Comparison of ENCODE assay signal across 9 cellular contexts in the genomic region with DNA sequence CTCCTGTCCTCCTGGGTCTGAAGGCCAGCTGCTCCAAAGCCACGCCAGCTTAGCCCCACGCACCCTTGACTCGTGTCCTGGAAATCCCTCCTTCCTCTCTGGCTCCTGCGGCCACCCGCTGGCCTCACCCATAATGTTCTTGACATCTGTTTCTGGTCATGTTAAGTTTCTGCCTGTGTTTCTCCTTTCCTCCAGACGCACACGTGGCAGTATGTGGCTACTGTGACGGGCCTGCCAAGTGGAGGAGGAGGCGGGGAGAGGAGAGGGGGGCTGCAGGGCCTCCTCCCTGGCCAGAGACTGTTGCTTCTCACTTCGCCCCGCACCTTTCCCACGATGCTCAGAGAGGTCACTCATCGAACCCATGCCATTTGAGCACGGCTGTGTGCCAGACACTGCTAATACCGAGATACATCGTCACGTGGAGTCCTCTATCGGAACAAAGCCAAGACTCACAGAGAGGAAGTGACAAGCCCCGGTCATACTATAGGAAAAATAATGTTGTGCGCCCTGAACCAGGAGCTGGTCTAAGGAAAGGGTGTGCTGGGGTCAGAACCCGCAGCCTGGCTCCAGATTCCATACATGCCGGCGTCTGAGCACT. TPM values are rescaled to one million over a fixed set of nuclear protein-coding genes. Genes with fewer than 3 reads are reported as not detected.
DNase-seq lines count a peak whose midpoint lies in the region; ATAC-seq and FAIRE-seq lines count a peak whose summit lies in the region.
"Had no signal": no experiment of that assay in that cellular context is flagged by ENCODE, and none has a peak within 500 bp of the region (broad histone marks: within the 10 kb centered on the region; RNA-seq: fewer than 3 reads in every experiment).

No MANE protein-coding gene starts in this region.

- H3K9me3 Mint-ChIP-seq in central memory CD8-positive, alpha-beta T cell: no peaks in the 10 kb centered on the region

- no peak overlapping the region for H3K4me3 Mint-ChIP-seq in central memory CD8-positive, alpha-beta T cell

- H2BK5ac ChIP-seq in mesenchymal stem cell (ENCODE audit: low read depth, low read length, poor library complexity, severe bottlenecking): no peak overlapping the region

- peak; percentile 20 for DNase-seq in activated T-cell treated with anti-CD3 and anti-CD28 coated beads, Interleukin-2, amount 50 U/mL, for 1 hour
- DNase-seq in activated T-cell treated with anti-CD3 and anti-CD28 coated beads for 4 hours: no peak
- DNase-seq in central memory CD8-positive, alpha-beta T cell (ENCODE audit: low spot score in 2 of 2): no peak
- peak; percentile 48 for DNase-seq in mesenchymal stem cell
- no peak for DNase-seq in urothelium cell line (ENCODE audit: low spot score)
- DNase-seq in LoVo (ENCODE audit: low spot score): no peak
- DNase-seq in NK-92 (lab: John Stamatoyannopoulos, UW; ENCODE audit: unreplicated experiment): no peak
- DNase-seq in G401 (ENCODE audit: low spot score): no peak

- H2AFZ ChIP-seq in mesenchymal stem cell (ENCODE audit: low read depth, low read length): no peak overlapping the region

- peaks cover under 1 to 16% of the 10 kb centered on the region in 2 experiments for H3K36me3 ChIP-seq in mesenchymal stem cell (ENCODE audit: control insufficient read depth in 1 of 2, insufficient read depth in 2 of 2, low read depth in 1 of 2, low read length in 2 of 2)

- no peak for ATAC-seq in central memory CD8-positive, alpha-beta T cell (replicated peaks; ENCODE audit: extremely low read depth, poor library complexity, severe bottlenecking)

- H3K79me1 ChIP-seq in mesenchymal stem cell (replicated peaks; ENCODE audit: low read length, poor library complexity, severe bottlenecking): no peaks in the 10 kb centered on the region

- no peaks in the 10 kb centered on the region for H3K9me3 ChIP-seq in mesenchymal stem cell (ENCODE audit: control insufficient read depth, low read length)

- peak; percentile 44 for FAIRE-seq in urothelium cell line (lab: Jason Lieb, UNC)

- H3K27me3 Mint-ChIP-seq in central memory CD8-positive, alpha-beta T cell: no peaks in the 10 kb centered on the region

- peak overlapping the region; percentile 41 for H3K27ac Mint-ChIP-seq in central memory CD8-positive, alpha-beta T cell (ENCODE audit: low read depth)

- H2BK15ac ChIP-seq in mesenchymal stem cell (ENCODE audit: low read depth, poor library complexity, severe bottlenecking): no peak overlapping the region

- 77% methylated on average over 22 of the region's 23 CpGs for WGBS in mesenchymal stem cell

- H3K36me3 Mint-ChIP-seq in central memory CD8-positive, alpha-beta T cell (ENCODE audit: insufficient read depth): peaks cover 17% of the 10 kb centered on the region

- H3K4me1 Mint-ChIP-seq in central memory CD8-positive, alpha-beta T cell: peaks cover 56% of the 10 kb centered on the region

- in situ Hi-C loops in G401 (cut with HindIII; ENCODE audit: low sequenced_read_pairs): no loop called here

- H3K4ac ChIP-seq in mesenchymal stem cell (ENCODE audit: low read depth in 1 of 2, low read length in 2 of 2): peak overlapping the region in 1 of 2 experiments; percentile 32

- no peak overlapping the region for H3K27ac ChIP-seq in mesenchymal stem cell (ENCODE audit: low read length, poor library complexity, severe bottlenecking)

- H4K8ac ChIP-seq in mesenchymal stem cell (ENCODE audit: low read length): no peak overlapping the region

- peak overlapping the region; percentile 58 for H3K9ac ChIP-seq in mesenchymal stem cell (ENCODE audit: low read length)

- peaks cover 0 to 45% of the 10 kb centered on the region in 2 experiments for H3K27me3 ChIP-seq in mesenchymal stem cell (ENCODE audit: control insufficient read depth in 1 of 2, insufficient read depth in 1 of 2, low read length in 2 of 2)

- peak overlapping the region in 1 of 2 experiments; percentile 41 for H3K14ac ChIP-seq in mesenchymal stem cell (ENCODE audit: low read length in 2 of 2)

- H2BK12ac ChIP-seq in mesenchymal stem cell (ENCODE audit: low read length in 2 of 2): peak overlapping the region in 1 of 2 experiments; percentile 39

- H4K91ac ChIP-seq in mesenchymal stem cell (ENCODE audit: low read length): peak overlapping the region; percentile 34

- H3K18ac ChIP-seq in mesenchymal stem cell (ENCODE audit: low read depth in 1 of 2, low read length in 2 of 2): peak overlapping the region in 1 of 2 experiments; percentile 55

- H3K4me3 ChIP-seq in mesenchymal stem cell (ENCODE audit: insufficient read depth in 1 of 2, low read depth in 1 of 2, low read length in 2 of 2): peak overlapping the region in 1 of 2 experiments; percentile 52
- H3K4me3 ChIP-seq: lung had no signal

- H3K4me2 ChIP-seq in mesenchymal stem cell (ENCODE audit: low read length, poor library complexity, severe bottlenecking): no peak overlapping the region

- no peak overlapping the region for H2AK5ac ChIP-seq in mesenchymal stem cell (ENCODE audit: low read length, severe bottlenecking)

- H2BK120ac ChIP-seq in mesenchymal stem cell (ENCODE audit: low read depth, low read length): no peak overlapping the region

- H3K4me1 ChIP-seq in mesenchymal stem cell (ENCODE audit: control insufficient read depth, insufficient read depth, low read depth, low read length): peaks cover 8% of the 10 kb centered on the region

- H3K23ac ChIP-seq in mesenchymal stem cell (ENCODE audit: low read length in 2 of 2): no peak overlapping the region

RNA-seq across cellular contexts. Expression of a gene that starts 11.5 kb away (rescaled TPM):
- polyA plus RNA-seq in mesenchymal stem cell (2013, experiment 1 of 2): 38.2 TPM
- polyA plus RNA-seq in mesenchymal stem cell (2013, experiment 2 of 2): 37.9 TPM
- 5.0 and 6.7 TPM in 2 replicates for total RNA-seq in G401 (2014; rRNA removed; shearing (Covaris generic))

RNA-seq across cellular contexts. Expression of a gene that starts 26.8 kb away (rescaled TPM):
- 4.9 TPM for polyA plus RNA-seq in mesenchymal stem cell (2013, experiment 1 of 2)
- 5.1 TPM for polyA plus RNA-seq in mesenchymal stem cell (2013, experiment 2 of 2)
- not detected in 2 replicates for total RNA-seq in G401 (2014; rRNA removed; shearing (Covaris generic))

RNA-seq across cellular contexts. Expression of a gene that starts 35.7 kb away (rescaled TPM):
- not detected for polyA plus RNA-seq in mesenchymal stem cell (2013, experiment 1 of 2)
- not detected for polyA plus RNA-seq in mesenchymal stem cell (2013, experiment 2 of 2)
- not detected in 2 replicates for total RNA-seq in G401 (2014; rRNA removed; shearing (Covaris generic))

Comparison
In these comparisons a context has a peak if more than half of its experiments do, and no peak if none do; other contexts are left out.
1. DNase-seq: peak in activated T-cell treated with anti-CD3 and anti-CD28 coated beads, Interleukin-2, amount 50 U/mL, for 1 hour (single experiment) and mesenchymal stem cell (single experiment); none in activated T-cell treated with anti-CD3 and anti-CD28 coated beads for 4 hours (single experiment), central memory CD8-positive, alpha-beta T cell (0 of 2), urothelium cell line (single experiment), LoVo (single experiment), NK-92 (single experiment) and G401 (single experiment).